ENCODE assay signal across 21 cellular contexts in the genomic region with DNA sequence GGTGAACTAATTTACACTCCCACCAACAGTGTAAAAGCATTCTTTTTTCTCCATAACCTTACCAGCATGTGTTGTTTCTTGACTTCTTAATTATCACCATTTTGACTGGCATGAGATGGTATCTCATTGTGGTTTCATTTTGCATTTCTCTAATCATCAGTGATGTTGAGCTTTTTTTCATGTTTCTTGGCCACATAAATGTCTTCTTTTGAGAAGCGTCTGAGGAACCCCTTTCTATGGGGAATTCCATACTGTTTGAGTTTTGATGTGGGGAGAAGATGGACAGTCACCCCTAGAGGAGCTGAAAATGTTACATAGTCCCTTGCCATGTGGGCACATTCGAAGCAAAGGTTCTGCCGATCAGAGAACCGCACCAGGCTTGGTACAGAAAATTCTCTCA.
A peak's percentile ranks its signal among the peaks of the same experiment; 100 is the strongest.
DNase-seq lines count a peak whose midpoint lies in the region; ATAC-seq and TF ChIP-seq lines count a peak whose summit lies in the region.
"Had no signal": no experiment of that assay in that cellular context is flagged by ENCODE, and none has a peak within 500 bp of the region (broad histone marks: within the 10 kb centered on the region; RNA-seq: fewer than 3 reads in every experiment).

No MANE protein-coding gene starts in this region.

- H3K27me3 ChIP-seq in CD4-positive, CD25-positive, alpha-beta regulatory T cell (ENCODE audit: control insufficient read depth, insufficient read depth, low read length): no peaks in the 10 kb centered on the region
- H3K27me3 ChIP-seq in CD8-positive, alpha-beta memory T cell (ENCODE audit: insufficient read depth, low read length, poor library complexity, severe bottlenecking): no peaks in the 10 kb centered on the region
- no peaks in the 10 kb centered on the region for H3K27me3 ChIP-seq in SK-N-SH (ENCODE audit: insufficient read depth)
- H3K27me3 ChIP-seq: BE2C; BLaER1 treated with 17β-estradiol and CSF1 and Interleukin-3, amounts not matched to agents 10 nM and 100 nM had no signal

- H3K9me3 Mint-ChIP-seq in activated T-cell treated with anti-CD3 and anti-CD28 coated beads, Interleukin-2, amount 50 U/mL, for 4 hours: no peaks in the 10 kb centered on the region
- peaks cover 0 to 2% (median 0%) of the 10 kb centered on the region in 7 donors for H3K9me3 Mint-ChIP-seq in CD4-positive, CD25-positive, alpha-beta regulatory T cell
- H3K9me3 Mint-ChIP-seq in CD8-positive, alpha-beta memory T cell: no peaks in the 10 kb centered on the region
- H3K9me3 Mint-ChIP-seq in T-helper 2 cell treated with Interferon-gamma antibody and Interleukin-4, amounts not matched to agents 5 μg/mL and 100 μg/mL, for 36 hours: peaks cover 16% of the 10 kb centered on the region
- H3K9me3 Mint-ChIP-seq in activated CD4-positive, alpha-beta memory T cell treated with anti-CD3 and anti-CD28 coated beads for 36 hours: no peaks in the 10 kb centered on the region
- H3K9me3 Mint-ChIP-seq: CD8-positive, alpha-beta T cell had no signal

- peak overlapping the region in 1 of 3 donors; percentile 76 for H3K27ac Mint-ChIP-seq in CD4-positive, CD25-positive, alpha-beta regulatory T cell
- H3K27ac Mint-ChIP-seq in CD8-positive, alpha-beta memory T cell: peak overlapping the region in 3 of 8 donors; percentile 2 to 69 (median 18)
- H3K27ac Mint-ChIP-seq in T-helper 2 cell treated with Interferon-gamma antibody and Interleukin-4, amounts not matched to agents 5 μg/mL and 100 μg/mL, for 36 hours: peak overlapping the region; percentile 32
- no peak overlapping the region for H3K27ac Mint-ChIP-seq in activated CD4-positive, alpha-beta memory T cell treated with anti-CD3 and anti-CD28 coated beads for 36 hours
- H3K27ac Mint-ChIP-seq: CD8-positive, alpha-beta T cell; GM23338 had no signal

- H3F3A ChIP-seq in SK-N-SH (replicated peaks; ENCODE audit: insufficient read depth): no peaks in the 10 kb centered on the region

- 63% methylated on average over 4 of the region's 4 CpGs for WGBS in SK-N-SH (ENCODE audit: low lambda C conversion rate)

- no peak overlapping the region for H3K4me3 Mint-ChIP-seq in activated T-cell treated with anti-CD3 and anti-CD28 coated beads, Interleukin-2, amount 50 U/mL, for 4 hours
- H3K4me3 Mint-ChIP-seq in CD4-positive, CD25-positive, alpha-beta regulatory T cell: peak overlapping the region in 3 of 4 donors; percentile 10 to 62 (median 60)
- H3K4me3 Mint-ChIP-seq in CD8-positive, alpha-beta memory T cell: peak overlapping the region in 5 of 7 donors; percentile 17 to 54 (median 44)
- peak overlapping the region; percentile 22 for H3K4me3 Mint-ChIP-seq in T-helper 2 cell treated with Interferon-gamma antibody and Interleukin-4, amounts not matched to agents 5 μg/mL and 100 μg/mL, for 36 hours
- no peak overlapping the region for H3K4me3 Mint-ChIP-seq in activated CD4-positive, alpha-beta memory T cell treated with anti-CD3 and anti-CD28 coated beads for 36 hours
- H3K4me3 Mint-ChIP-seq: CD14-positive monocyte; CD8-positive, alpha-beta T cell; GM23338; H9 had no signal

- no peak for TF ChIP-seq EP300 in SK-N-SH (IDR thresholded peaks at IDR 0.05; ENCODE audit: borderline replicate concordance in 1 of 2, low read depth in 1 of 2, low read length in 1 of 2)

- H3K4me3 ChIP-seq in CD4-positive, CD25-positive, alpha-beta regulatory T cell (ENCODE audit: low read depth, low read length): peak overlapping the region; percentile 57
- no peak overlapping the region for H3K4me3 ChIP-seq in CD8-positive, alpha-beta memory T cell (ENCODE audit: low read length)
- no peak overlapping the region for H3K4me3 ChIP-seq in SK-N-SH (ENCODE audit: low read depth in 2 of 2, low read length in 1 of 2)
- H3K4me3 ChIP-seq: A549; BLaER1 treated with 17β-estradiol and CSF1 and Interleukin-3, amounts not matched to agents 10 nM and 100 nM; GM23338 had no signal

- no peak overlapping the region for H3K9ac ChIP-seq in SK-N-SH
- H3K9ac ChIP-seq: BLaER1 treated with 17β-estradiol and CSF1 and Interleukin-3, amounts not matched to agents 10 nM and 100 nM had no signal

- no peak overlapping the region for H3K27ac ChIP-seq in CD4-positive, CD25-positive, alpha-beta regulatory T cell (ENCODE audit: insufficient read depth, low read length, poor library complexity, severe bottlenecking)
- H3K27ac ChIP-seq in CD8-positive, alpha-beta memory T cell (ENCODE audit: low read depth, low read length): no peak overlapping the region
- no peak overlapping the region for H3K27ac ChIP-seq in SK-N-SH (ENCODE audit: low read depth in 2 of 2, low read length in 1 of 2)
- H3K27ac ChIP-seq: A549; BLaER1 treated with 17β-estradiol and CSF1 and Interleukin-3, amounts not matched to agents 10 nM and 100 nM had no signal

- no peaks in the 10 kb centered on the region for H3K9me3 ChIP-seq in CD4-positive, CD25-positive, alpha-beta regulatory T cell (ENCODE audit: control insufficient read depth in 2 of 2, low read length in 2 of 2)
- H3K9me3 ChIP-seq in CD8-positive, alpha-beta memory T cell (ENCODE audit: low read length): no peaks in the 10 kb centered on the region
- no peaks in the 10 kb centered on the region for H3K9me3 ChIP-seq in SK-N-SH
- H3K9me3 ChIP-seq: A549; BE2C; BLaER1 treated with 17β-estradiol and CSF1 and Interleukin-3, amounts not matched to agents 10 nM and 100 nM had no signal

- no peaks in the 10 kb centered on the region for H3K36me3 Mint-ChIP-seq in activated T-cell treated with anti-CD3 and anti-CD28 coated beads, Interleukin-2, amount 50 U/mL, for 4 hours (ENCODE audit: insufficient read depth)
- no peaks in the 10 kb centered on the region for H3K36me3 Mint-ChIP-seq in CD4-positive, CD25-positive, alpha-beta regulatory T cell
- H3K36me3 Mint-ChIP-seq in CD8-positive, alpha-beta memory T cell: no peaks in the 10 kb centered on the region
- peaks cover 13% of the 10 kb centered on the region for H3K36me3 Mint-ChIP-seq in T-helper 2 cell treated with Interferon-gamma antibody and Interleukin-4, amounts not matched to agents 5 μg/mL and 100 μg/mL, for 36 hours (ENCODE audit: low read depth)
- H3K36me3 Mint-ChIP-seq in activated CD4-positive, alpha-beta memory T cell treated with anti-CD3 and anti-CD28 coated beads for 36 hours: no peaks in the 10 kb centered on the region
- H3K36me3 Mint-ChIP-seq: CD14-positive monocyte; CD8-positive, alpha-beta T cell had no signal

- no peak overlapping the region for H2AFZ ChIP-seq in SK-N-SH (ENCODE audit: low read depth)

- CTCF ChIA-PET in CD8-positive, alpha-beta memory T cell (lab: Charles Lee): interaction anchor here (1.2 kb wide), 1 partner anchor 15 kb away, joined by 3 read pairs; no protein-coding TSS in a partner anchor
- CTCF ChIA-PET in SK-N-SH (lab: Yijun Ruan, JAX): interaction anchor here (1.1 to 3.5 kb wide), 2 partner anchors 8 to 11 kb away, joined by 3 to 16 read pairs; no protein-coding TSS in a partner anchor
- CTCF ChIA-PET in activated CD4-positive, alpha-beta memory T cell treated with anti-CD3 and anti-CD28 coated beads for 36 hours (lab: Charles Lee): no interaction called here

- H3K27me3 Mint-ChIP-seq in activated T-cell treated with anti-CD3 and anti-CD28 coated beads, Interleukin-2, amount 50 U/mL, for 4 hours (ENCODE audit: low read depth): no peaks in the 10 kb centered on the region
- H3K27me3 Mint-ChIP-seq in CD4-positive, CD25-positive, alpha-beta regulatory T cell: no peaks in the 10 kb centered on the region
- peaks cover 0 to 7% of the 10 kb centered on the region in 2 donors for H3K27me3 Mint-ChIP-seq in CD8-positive, alpha-beta memory T cell
- H3K27me3 Mint-ChIP-seq in T-helper 2 cell treated with Interferon-gamma antibody and Interleukin-4, amounts not matched to agents 5 μg/mL and 100 μg/mL, for 36 hours (ENCODE audit: low read depth): no peaks in the 10 kb centered on the region
- no peaks in the 10 kb centered on the region for H3K27me3 Mint-ChIP-seq in activated CD4-positive, alpha-beta memory T cell treated with anti-CD3 and anti-CD28 coated beads for 36 hours

- intact Hi-C loops in activated CD4-positive, alpha-beta memory T cell treated with anti-CD3 and anti-CD28 coated beads for 36 hours (cut with micrococcal nuclease): loop anchor here (5.0 kb wide), 2 partner anchors 120 to 605 kb away; no protein-coding TSS in a partner anchor

- no peaks in the 10 kb centered on the region for H4K20me1 ChIP-seq in SK-N-SH (ENCODE audit: insufficient read depth)
- H4K20me1 ChIP-seq: BLaER1 treated with 17β-estradiol and CSF1 and Interleukin-3, amounts not matched to agents 10 nM and 100 nM had no signal

- no peak for TF ChIP-seq RAD21 in SK-N-SH (IDR thresholded peaks at IDR 0.05; ENCODE audit: low read length)

- POLR2A ChIA-PET in CD8-positive, alpha-beta memory T cell (lab: Charles Lee): no interaction called here
- POLR2A ChIA-PET in SK-N-SH (lab: Yijun Ruan, JAX): interaction anchor here (0.6 kb wide), 1 partner anchor 65 kb away, joined by 3 read pairs; no protein-coding TSS in a partner anchor
- POLR2A ChIA-PET in activated CD4-positive, alpha-beta memory T cell treated with anti-CD3 and anti-CD28 coated beads for 36 hours (lab: Charles Lee): no interaction called here

- no peak overlapping the region for H3K4me2 ChIP-seq in SK-N-SH
- H3K4me2 ChIP-seq: A549; BLaER1 treated with 17β-estradiol and CSF1 and Interleukin-3, amounts not matched to agents 10 nM and 100 nM; GM23338 had no signal

- no peaks in the 10 kb centered on the region for H3K79me2 ChIP-seq in SK-N-SH (ENCODE audit: insufficient read depth)

- no peaks in the 10 kb centered on the region for H3K9me2 ChIP-seq in SK-N-SH

- H3K4me1 Mint-ChIP-seq in activated T-cell treated with anti-CD3 and anti-CD28 coated beads, Interleukin-2, amount 50 U/mL, for 4 hours (ENCODE audit: low read depth): peaks cover 32% of the 10 kb centered on the region
- peaks cover 9 to 34% (median 20%) of the 10 kb centered on the region in 4 donors for H3K4me1 Mint-ChIP-seq in CD4-positive, CD25-positive, alpha-beta regulatory T cell
- peaks cover 26 to 50% (median 38%) of the 10 kb centered on the region in 3 donors for H3K4me1 Mint-ChIP-seq in CD8-positive, alpha-beta memory T cell
- H3K4me1 Mint-ChIP-seq in T-helper 2 cell treated with Interferon-gamma antibody and Interleukin-4, amounts not matched to agents 5 μg/mL and 100 μg/mL, for 36 hours (ENCODE audit: low read depth): peaks cover 57% of the 10 kb centered on the region
- H3K4me1 Mint-ChIP-seq in activated CD4-positive, alpha-beta memory T cell treated with anti-CD3 and anti-CD28 coated beads for 36 hours (ENCODE audit: low read depth): peaks cover 35% of the 10 kb centered on the region
- H3K4me1 Mint-ChIP-seq: CD14-positive monocyte had no signal

- H3K4me1 ChIP-seq in CD4-positive, CD25-positive, alpha-beta regulatory T cell (ENCODE audit: control insufficient read depth, insufficient read depth, low read length, poor library complexity, severe bottlenecking): peaks cover 11% of the 10 kb centered on the region
- peaks cover 18% of the 10 kb centered on the region for H3K4me1 ChIP-seq in CD8-positive, alpha-beta memory T cell (ENCODE audit: insufficient read depth, low read length)
- no peaks in the 10 kb centered on the region; a peak in 1 of 4 replicates for H3K4me1 ChIP-seq in SK-N-SH (ENCODE audit: control insufficient read depth in 1 of 2, insufficient read depth in 2 of 2, low read depth in 1 of 2, low read length in 1 of 2)
- H3K4me1 ChIP-seq: A549 had no signal

- no peak for DNase-seq in activated T-cell treated with anti-CD3 and anti-CD28 coated beads, Interleukin-2, amount 50 U/mL, for 4 hours
- DNase-seq in activated T-cell treated with anti-CD3 and anti-CD28 coated beads for 4 hours (no peak), SK-N-SH (no peak), EL (no peak)
- DNase-seq in CD4-positive, CD25-positive, alpha-beta regulatory T cell: no peak
- no peak for DNase-seq in CD8-positive, alpha-beta memory T cell
- DNase-seq in T-helper 2 cell treated with Interferon-gamma antibody and Interleukin-4, amounts not matched to agents 5 μg/mL and 100 μg/mL, for 36 hours (ENCODE audit: low spot score): no peak
- no peak for DNase-seq in activated CD4-positive, alpha-beta memory T cell treated with anti-CD3 and anti-CD28 coated beads for 36 hours
- DNase-seq: 8988T; ACHN; AML-193; BE2C; CD8-positive, alpha-beta T cell; DMS53; DMS79 treated with DMSO at 0.1 percent for 48 hours; H9 had no signal

- no peaks in the 10 kb centered on the region for H3K36me3 ChIP-seq in CD4-positive, CD25-positive, alpha-beta regulatory T cell (ENCODE audit: control insufficient read depth, insufficient read depth, low read length)
- H3K36me3 ChIP-seq in CD8-positive, alpha-beta memory T cell (ENCODE audit: insufficient read depth, low read length): no peaks in the 10 kb centered on the region
- H3K36me3 ChIP-seq in SK-N-SH (replicated peaks in 1 of 2; ENCODE audit: control insufficient read depth in 1 of 2, insufficient read depth in 2 of 2, low read length in 1 of 2): no peaks in the 10 kb centered on the region
- H3K36me3 ChIP-seq: BE2C; BLaER1 treated with 17β-estradiol and CSF1 and Interleukin-3, amounts not matched to agents 10 nM and 100 nM had no signal

- TF ChIP-seq CTCF in SK-N-SH (IDR thresholded peaks at IDR 0.05): no peak

- ATAC-seq in activated T-cell treated with anti-CD3 and anti-CD28 coated beads, Interleukin-2, amount 50 U/mL, for 4 hours: peak; percentile 47 to 60
- no peak for ATAC-seq in CD4-positive, CD25-positive, alpha-beta regulatory T cell (ENCODE audit: low read depth in 2 of 2)
- ATAC-seq: A549; CD8-positive, alpha-beta T cell; GM23338; HCT116 had no signal

Comparison
In these comparisons a context has a peak if more than half of its experiments do, and no peak if none do; other contexts are left out.
1. ATAC-seq: peak in activated T-cell treated with anti-CD3 and anti-CD28 coated beads, Interleukin-2, amount 50 U/mL, for 4 hours (2 of 2); none in CD4-positive, CD25-positive, alpha-beta regulatory T cell (0 of 2).
2. H3K4me3 Mint-ChIP-seq: peak in CD4-positive, CD25-positive, alpha-beta regulatory T cell (3 of 4), CD8-positive, alpha-beta memory T cell (5 of 7) and T-helper 2 cell treated with Interferon-gamma antibody and Interleukin-4, amounts not matched to agents 5 μg/mL and 100 μg/mL, for 36 hours (single experiment); none in activated T-cell treated with anti-CD3 and anti-CD28 coated beads, Interleukin-2, amount 50 U/mL, for 4 hours (single experiment) and activated CD4-positive, alpha-beta memory T cell treated with anti-CD3 and anti-CD28 coated beads for 36 hours (single experiment).